18 cellular contexts compared by ENCODE assay signal in the genomic region with DNA sequence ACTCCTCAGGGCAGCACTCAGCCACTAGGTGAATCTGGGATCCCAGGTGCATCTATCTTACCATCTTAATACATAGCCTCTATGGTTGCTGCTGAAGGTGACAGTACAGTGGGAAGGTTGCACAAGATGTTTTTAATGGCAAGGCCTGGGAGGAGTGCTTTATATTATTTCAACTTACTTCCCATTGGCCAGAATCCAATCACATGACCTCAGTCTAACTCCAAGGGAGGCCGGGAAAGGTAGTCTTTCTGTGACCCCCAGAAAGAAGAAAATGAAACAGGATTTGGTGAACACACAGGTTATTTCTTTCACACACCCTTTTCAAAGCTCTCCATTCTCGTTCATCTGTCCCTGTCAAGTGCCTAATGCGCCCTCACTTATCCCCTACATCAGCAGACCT.
"Had no signal": no experiment of that assay in that cellular context is flagged by ENCODE, and none has a peak within 500 bp of the region (broad histone marks: within the 10 kb centered on the region; RNA-seq: fewer than 3 reads in every experiment).

No MANE protein-coding gene starts in this region.

- FAIRE-seq: bronchial epithelial cell, frontal cortex had no signal

- H3K4me1 Mint-ChIP-seq: nephron had no signal

- H3K27me3 Mint-ChIP-seq: stimulated activated naive B cell treated with anti-CD40 and anti-IgM and Interleukin-4, amounts not matched to agents 10 μg/mL and 1 μg/mL and 100 μg/mL, for 72 hours had no signal

- DNase-seq: activated CD4-positive, alpha-beta T cell treated with anti-CD3 and anti-CD28 coated beads, Interleukin-2, amount 50 U/mL, for 1 hour; activated CD8-positive, alpha-beta memory T cell treated with anti-CD3 and anti-CD28 coated beads, Interleukin-2, amount 50 U/mL, for 4 hours; activated naive CD4-positive, alpha-beta T cell treated with anti-CD3 and anti-CD28 coated beads, Interleukin-2, amount 50 U/mL, for 16 hours; activated T-cell treated with anti-CD3 and anti-CD28 coated beads, Interleukin-2, amount 50 U/mL, for 4 hours; cerebellar nuclear complex; effector CD4-positive, alpha-beta T cell; kidney glomerular epithelial cell; left ventricle myocardium inferior; mammary epithelial cell; midbrain; retina; stimulated activated naive B cell treated with anti-CD40 and anti-IgM and Interleukin-4, amounts not matched to agents 10 μg/mL and 1 μg/mL and 100 μg/mL, for 72 hours; upper lobe of left lung had no signal

- ATAC-seq: activated CD4-positive, CD25-positive, alpha-beta regulatory T cell treated with anti-CD3 and anti-CD28 coated beads, Interleukin-2, amount 50 U/mL, for 24 hours; activated T-cell treated with anti-CD3 and anti-CD28 coated beads, Interleukin-2, amount 50 U/mL, for 4 hours; stimulated activated naive B cell treated with anti-CD40 and anti-IgM and Interleukin-4, amounts not matched to agents 10 μg/mL and 1 μg/mL and 100 μg/mL, for 72 hours had no signal

- H3K27ac ChIP-seq: left ventricle myocardium inferior, thoracic aorta, upper lobe of left lung had no signal

- H3K9me3 ChIP-seq: left ventricle myocardium inferior, thoracic aorta, upper lobe of left lung had no signal

- H3K27ac Mint-ChIP-seq: nephron; stimulated activated naive B cell treated with anti-CD40 and anti-IgM and Interleukin-4, amounts not matched to agents 10 μg/mL and 1 μg/mL and 100 μg/mL, for 72 hours had no signal

- H3K4me3 Mint-ChIP-seq: activated T-cell treated with anti-CD3 and anti-CD28 coated beads, Interleukin-2, amount 50 U/mL, for 4 hours; nephron; stimulated activated naive B cell treated with anti-CD40 and anti-IgM and Interleukin-4, amounts not matched to agents 10 μg/mL and 1 μg/mL and 100 μg/mL, for 72 hours had no signal

- H3K9me3 Mint-ChIP-seq: activated T-cell treated with anti-CD3 and anti-CD28 coated beads, Interleukin-2, amount 50 U/mL, for 4 hours; stimulated activated naive B cell treated with anti-CD40 and anti-IgM and Interleukin-4, amounts not matched to agents 10 μg/mL and 1 μg/mL and 100 μg/mL, for 72 hours had no signal
